In the genomic region with DNA sequence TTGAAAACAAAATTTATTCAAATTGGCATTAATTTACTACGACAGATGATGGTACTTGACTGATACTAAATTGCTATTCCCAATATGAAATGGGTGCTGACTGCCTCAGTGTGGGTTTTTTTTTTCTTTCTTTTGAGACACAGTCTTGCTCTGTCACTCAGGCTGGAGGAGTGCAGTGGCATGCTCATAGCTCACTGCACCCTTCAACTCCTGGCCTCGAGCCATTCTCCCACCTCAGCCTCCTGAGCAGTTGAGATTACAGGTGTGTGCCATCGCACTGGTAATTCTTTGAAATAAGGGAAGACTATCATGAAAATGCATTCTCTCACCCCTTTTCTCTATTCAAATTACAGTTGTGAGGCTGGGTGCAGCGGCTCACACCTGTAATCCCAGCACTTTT, we compare ENCODE assay signal across 35 cellular contexts. TPM values are rescaled to one million over a fixed set of nuclear protein-coding genes. Genes with fewer than 3 reads are reported as not detected.
DNase-seq lines count a peak whose midpoint lies in the region; TF ChIP-seq lines count a peak whose summit lies in the region.
"Had no signal": no experiment of that assay in that cellular context is flagged by ENCODE, and none has a peak within 500 bp of the region (broad histone marks: within the 10 kb centered on the region; RNA-seq: fewer than 3 reads in every experiment).

No MANE protein-coding gene starts in this region.

- H3K36me3 ChIP-seq in neural cell (ENCODE audit: insufficient read depth, low read length) = no peaks in the 10 kb centered on the region
- no peaks in the 10 kb centered on the region for H3K36me3 ChIP-seq in thyroid gland
- H3K36me3 ChIP-seq: BE2C, BLaER1 had no signal

- H3K27me3 Mint-ChIP-seq in mesothelial cell of epicardium (ENCODE audit: low read depth) = no peaks in the 10 kb centered on the region
- H3K27me3 Mint-ChIP-seq: B cell; CD4-positive, alpha-beta memory T cell; CD4-positive, alpha-beta T cell; CD4-positive, CD25-positive, alpha-beta regulatory T cell; CD8-positive, alpha-beta memory T cell had no signal

- H3K4me3 ChIP-seq in neural cell (ENCODE audit: low read length) (peak overlapping the region; percentile 8), thyroid gland (replicated peaks in 1 of 3) (no peak overlapping the region)
- H3K4me3 ChIP-seq: A549; BLaER1; BLaER1 treated with 17β-estradiol and CSF1 and Interleukin-3, amounts not matched to agents 10 nM and 100 nM had no signal

- TF ChIP-seq POLR2A in thyroid gland (IDR thresholded peaks at IDR 0.05) = no peak

- DNase-seq in putamen (ENCODE audit: low spot score) = peak; percentile 2
- DNase-seq in thyroid gland = peak; percentile 66 to 71
- no peak for DNase-seq in mesothelial cell of epicardium (ENCODE audit: low spot score in 2 of 2, unreplicated experiment in 2 of 2)
- no peak for DNase-seq in stimulated activated CD4-positive, alpha-beta T cell treated with anti-CD3 and anti-CD28 coated beads, Interleukin-4, amount 100 ng/mL, for 24 hours
- DNase-seq in SIG-M5 treated with dmso at 0.1 percent for 504 hours (lab: John Stamatoyannopoulos, UW; ENCODE audit: unreplicated experiment) = no peak
- DNase-seq: 8988T; ACHN; AML-193; BE2C; C1 segment of cervical spinal cord; Caco-2; Calu3; CD4-positive, alpha-beta memory T cell; CD4-positive, alpha-beta T cell; CD4-positive, CD25-positive, alpha-beta regulatory T cell; CD8-positive, alpha-beta memory T cell; CD8-positive, alpha-beta T cell; COR-L47; DMS 273 treated with DMSO at 0.1 percent for 48 hours; DMS153; DMS53; DMS79; DMS79 treated with DMSO at 0.1 percent for 48 hours; DND-41; EL had no signal

- H3K9me3 ChIP-seq in neural cell (ENCODE audit: low read length) = no peaks in the 10 kb centered on the region
- H3K9me3 ChIP-seq in thyroid gland = no peaks in the 10 kb centered on the region
- H3K9me3 ChIP-seq: A549, BE2C, Caco-2 had no signal

- H3K4me1 ChIP-seq in thyroid gland = peaks cover 15 to 32% of the 10 kb centered on the region in 2 donors
- H3K4me1 ChIP-seq: A549; BE2C; BLaER1; BLaER1 treated with 17β-estradiol and CSF1 and Interleukin-3, amounts not matched to agents 10 nM and 100 nM; Caco-2 had no signal

- intact Hi-C loops in thyroid gland (cut with DNase I) = no loop called here

- TF ChIP-seq CTCF in neural cell (IDR thresholded peaks at IDR 0.05; ENCODE audit: poor library complexity, severe bottlenecking) = no peak
- TF ChIP-seq CTCF in thyroid gland (IDR thresholded peaks at IDR 0.05) = no peak
- no peak for TF ChIP-seq CTCF in mesothelial cell of epicardium (IDR thresholded peaks at IDR 0.05; ENCODE audit: unreplicated experiment)

- H3K27ac Mint-ChIP-seq in mesothelial cell of epicardium = no peak overlapping the region
- H3K27ac Mint-ChIP-seq: B cell; CD14-positive monocyte; CD4-positive, alpha-beta memory T cell; CD4-positive, alpha-beta T cell; CD4-positive, CD25-positive, alpha-beta regulatory T cell; CD8-positive, alpha-beta memory T cell; CD8-positive, alpha-beta T cell had no signal

- H3K9me3 Mint-ChIP-seq in mesothelial cell of epicardium = peaks cover 12% of the 10 kb centered on the region
- H3K9me3 Mint-ChIP-seq: CD4-positive, alpha-beta memory T cell; CD4-positive, alpha-beta T cell; CD4-positive, CD25-positive, alpha-beta regulatory T cell; CD8-positive, alpha-beta memory T cell; CD8-positive, alpha-beta T cell had no signal

- H3K4me1 Mint-ChIP-seq in mesothelial cell of epicardium = peaks cover 9% of the 10 kb centered on the region

- no peaks in the 10 kb centered on the region for H3K79me2 ChIP-seq in neural cell (replicated peaks; ENCODE audit: insufficient read depth, low read length)

- no peak overlapping the region for H3K4me2 ChIP-seq in neural cell (ENCODE audit: low read length)
- H3K4me2 ChIP-seq: A549; BLaER1; BLaER1 treated with 17β-estradiol and CSF1 and Interleukin-3, amounts not matched to agents 10 nM and 100 nM had no signal

- no peak overlapping the region for H3K4me3 Mint-ChIP-seq in mesothelial cell of epicardium
- H3K4me3 Mint-ChIP-seq: B cell; CD14-positive monocyte; CD4-positive, alpha-beta memory T cell; CD4-positive, alpha-beta T cell; CD4-positive, CD25-positive, alpha-beta regulatory T cell; CD8-positive, alpha-beta memory T cell; CD8-positive, alpha-beta T cell had no signal

- peak overlapping the region; percentile 9 for H3K27ac ChIP-seq in neural cell (ENCODE audit: low read length)
- no peak overlapping the region for H3K27ac ChIP-seq in thyroid gland
- H3K27ac ChIP-seq: 22Rv1; A549; BLaER1; BLaER1 treated with 17β-estradiol and CSF1 and Interleukin-3, amounts not matched to agents 10 nM and 100 nM; C4-2B had no signal

- no peak for TF ChIP-seq EP300 in neural cell (conservative IDR thresholded peaks at IDR 0.05; ENCODE audit: poor library complexity, severe bottlenecking)

- no peaks in the 10 kb centered on the region for H3K27me3 ChIP-seq in neural cell (ENCODE audit: insufficient read depth, low read depth, low read length)
- no peaks in the 10 kb centered on the region for H3K27me3 ChIP-seq in thyroid gland
- H3K27me3 ChIP-seq: BE2C; BLaER1; BLaER1 treated with 17β-estradiol and CSF1 and Interleukin-3, amounts not matched to agents 10 nM and 100 nM had no signal

- TF ChIP-seq RAD21 in neural cell (conservative IDR thresholded peaks at IDR 0.05) = no peak

- WGBS in thyroid gland, 2 donors = 61 to 64% methylated on average over 4 of the region's 4 CpGs

- H4K20me1 ChIP-seq in neural cell (ENCODE audit: insufficient read depth) = no peaks in the 10 kb centered on the region
- H4K20me1 ChIP-seq: BLaER1 had no signal

- H2AFZ ChIP-seq in neural cell (ENCODE audit: low read depth, low read length) = no peak overlapping the region

- H3K9ac ChIP-seq in neural cell (ENCODE audit: low read length) = no peak overlapping the region
- H3K9ac ChIP-seq: BLaER1; BLaER1 treated with 17β-estradiol and CSF1 and Interleukin-3, amounts not matched to agents 10 nM and 100 nM had no signal

- H3K36me3 Mint-ChIP-seq in mesothelial cell of epicardium = peaks cover 4% of the 10 kb centered on the region

- H3F3A ChIP-seq in neural cell (ENCODE audit: insufficient read depth, low read length, poor library complexity, severe bottlenecking) = no peaks in the 10 kb centered on the region

- no peaks in the 10 kb centered on the region for H3K9me2 ChIP-seq in neural cell (ENCODE audit: insufficient read depth, low read length)

TF ChIP-seq in neural cell, 6 proteins besides CTCF, POLR2A, EP300 and RAD21:
- no peak for TF ChIP-seq SMC3 (conservative IDR thresholded peaks at IDR 0.05; ENCODE audit: poor library complexity)

RNA-seq across cellular contexts. Expression of a gene that starts 22.5 kb away (rescaled TPM):
- polyA plus RNA-seq in neural cell = 4.6 and 5.0 TPM in 2 replicates
- polyA minus RNA-seq in neural cell = 8.3 and 10.4 TPM in 2 replicates
- total RNA-seq in thyroid gland = 10 to 100 TPM; 18.6 to 32.3 (median 25.6) TPM
- 10.7 to 13.2 TPM (median 13.0 TPM) in 3 replicates for total RNA-seq in mesothelial cell of epicardium

RNA-seq across cellular contexts. Expression of a gene that starts 53.0 kb away (rescaled TPM):
- 16.4 and 21.6 TPM in 2 replicates for polyA plus RNA-seq in neural cell
- 47.5 and 60.7 TPM in 2 replicates for polyA minus RNA-seq in neural cell
- total RNA-seq in thyroid gland (10 to 100 TPM in 3 of 4 donors, 1 to 10 TPM in 1; 5.6 to 21.4 (median 18.1) TPM), mesothelial cell of epicardium (7.6 to 8.8 TPM (median 7.6 TPM) in 3 replicates)
- total RNA-seq: A172; Caco-2; CD4-positive, alpha-beta memory T cell; CD4-positive, CD25-positive, alpha-beta regulatory T cell had no signal
- polyA plus RNA-seq: BJ, CD14-positive monocyte had no signal

Comparison
In these comparisons a context has a peak if more than half of its experiments do, and no peak if none do; other contexts are left out.
1. DNase-seq: peak in putamen (single experiment) and thyroid gland (2 of 2); none in mesothelial cell of epicardium (0 of 2), stimulated activated CD4-positive, alpha-beta T cell treated with anti-CD3 and anti-CD28 coated beads, Interleukin-4, amount 100 ng/mL, for 24 hours (single experiment) and SIG-M5 treated with dmso at 0.1 percent for 504 hours (single experiment).